In genomic region chr4:86892639-86892965, GRCh38 we compare ENCODE assay signal across 8 cellular contexts. TPM values are rescaled to one million over a fixed set of nuclear protein-coding genes. Genes with fewer than 3 reads are reported as not detected.
DNase-seq lines count a peak whose midpoint lies in the region; ATAC-seq and TF ChIP-seq lines count a peak whose summit lies in the region.

No MANE protein-coding gene starts in this region.

- ATAC-seq in T-cell (replicated peaks in 1 of 4) (peak in 3 of 4 experiments; percentile 22 to 33 (median 30)), gastroesophageal sphincter (no peak), GM21737 (IDR thresholded peaks at IDR 0.05; ENCODE audit: unreplicated experiment) (no peak)

- peak overlapping the region; percentile 71 for H3K4me3 Mint-ChIP-seq in activated naive CD4-positive, alpha-beta T cell treated with anti-CD3 and anti-CD28 coated beads for 36 hours
- peak overlapping the region; percentile 74 to 76 (median 75) for H3K4me3 Mint-ChIP-seq in T-cell

- no peak overlapping the region for H3K27ac Mint-ChIP-seq in activated naive CD4-positive, alpha-beta T cell treated with anti-CD3 and anti-CD28 coated beads for 36 hours
- no peak overlapping the region for H3K27ac Mint-ChIP-seq in T-cell

- no peak for TF ChIP-seq EP300 in gastroesophageal sphincter (IDR thresholded peaks at IDR 0.05)

- TF ChIP-seq POLR2A in gastroesophageal sphincter (IDR thresholded peaks at IDR 0.05): no peak

- intact Hi-C loops in activated naive CD4-positive, alpha-beta T cell treated with anti-CD3 and anti-CD28 coated beads for 36 hours (cut with micrococcal nuclease): loop anchor here (2.0 to 10.0 kb wide), 2 partner anchors 298 to 1748 kb away; partner anchors contain the start of gene PTPN13

- peaks cover 5% of the 10 kb centered on the region for H3K4me1 Mint-ChIP-seq in activated naive CD4-positive, alpha-beta T cell treated with anti-CD3 and anti-CD28 coated beads for 36 hours (ENCODE audit: low read depth)
- peaks cover 6 to 10% (median 7%) of the 10 kb centered on the region in 3 donors for H3K4me1 Mint-ChIP-seq in T-cell

- H3K27ac ChIP-seq in gastroesophageal sphincter (peak overlapping the region in 3 of 4 donors; percentile 59 to 77 (median 65)), skin epidermis (peak overlapping the region; percentile 85 to 99 (median 94))

- H3K9me3 ChIP-seq in gastroesophageal sphincter: no peaks in the 10 kb centered on the region

- DNase-seq in activated naive CD4-positive, alpha-beta T cell treated with anti-CD3 and anti-CD28 coated beads for 36 hours: no peak
- no peak for DNase-seq in activated naive CD4-positive, alpha-beta T cell treated with anti-CD3 and anti-CD28 coated beads, Interleukin-2, amount 50 U/mL, for 16 hours
- DNase-seq in T-cell: peak in 1 of 34 experiments; percentile 6
- DNase-seq in activated effector memory CD4-positive, alpha-beta T cell treated with Interleukin-2 at 50 U/mL for 16 hours: no peak
- DNase-seq in stimulated activated CD4-positive, alpha-beta T cell treated with anti-CD3 and anti-CD28 coated beads, Interleukin-4, amount 100 ng/mL, for 4 hours: no peak

- H3K36me3 Mint-ChIP-seq in activated naive CD4-positive, alpha-beta T cell treated with anti-CD3 and anti-CD28 coated beads for 36 hours (ENCODE audit: low read depth): no peaks in the 10 kb centered on the region
- peaks cover 3% of the 10 kb centered on the region for H3K36me3 Mint-ChIP-seq in T-cell

- no peaks in the 10 kb centered on the region for H3K27me3 ChIP-seq in gastroesophageal sphincter

- peak overlapping the region; percentile 77 to 88 for H3K4me3 ChIP-seq in gastroesophageal sphincter
- H3K4me3 ChIP-seq in skin epidermis: peak overlapping the region; percentile 51 to 79 (median 72)

- H3K27me3 Mint-ChIP-seq in activated naive CD4-positive, alpha-beta T cell treated with anti-CD3 and anti-CD28 coated beads for 36 hours (ENCODE audit: low read depth): peaks cover 22% of the 10 kb centered on the region
- H3K27me3 Mint-ChIP-seq in T-cell: peaks cover 25 to 37% of the 10 kb centered on the region in 2 donors

- 3 to 26% methylated on average over 3 to 7 of the region's 13 CpGs for WGBS in gastroesophageal sphincter (ENCODE audit: low coverage in 1 of 2), 2 donors

- POLR2A ChIA-PET in T-cell (lab: Charles Lee): no interaction called here

- H3K36me3 ChIP-seq in gastroesophageal sphincter: no peaks in the 10 kb centered on the region

- CTCF ChIA-PET in activated naive CD4-positive, alpha-beta T cell treated with anti-CD3 and anti-CD28 coated beads for 36 hours (lab: Charles Lee): interaction anchor here (1.6 to 4.5 kb wide), 2 partner anchors 30 to 394 kb away, joined by 4 to 56 read pairs; no protein-coding TSS in a partner anchor
- CTCF ChIA-PET in T-cell (lab: Charles Lee): interaction anchor here (0.5 to 2.3 kb wide), 8 partner anchors 8 to 397 kb away, joined by 3 to 10 read pairs (median 4); no protein-coding TSS in a partner anchor

- peaks cover 0 to 20% (median 2%) of the 10 kb centered on the region in 3 donors for H3K4me1 ChIP-seq in gastroesophageal sphincter

- TF ChIP-seq CTCF in gastroesophageal sphincter (IDR thresholded peaks at IDR 0.05): no peak

- H3K9me3 Mint-ChIP-seq in activated naive CD4-positive, alpha-beta T cell treated with anti-CD3 and anti-CD28 coated beads for 36 hours: no peaks in the 10 kb centered on the region
- no peaks in the 10 kb centered on the region for H3K9me3 Mint-ChIP-seq in T-cell

RNA-seq across cellular contexts. Expression of gene C4orf36, which starts 0.4 kb away (rescaled TPM):
- total RNA-seq in activated naive CD4-positive, alpha-beta T cell treated with anti-CD3 and anti-CD28 coated beads for 36 hours: under 1 TPM in 1 of 2 experiments, not detected in 1; 0.44 TPM
- total RNA-seq in T-cell: under 1 TPM in 1 of 5 donors, not detected in 4; 0.79 TPM
- total RNA-seq in gastroesophageal sphincter: not detected

RNA-seq across cellular contexts. Expression of gene AFF1, which starts 42.2 kb away (rescaled TPM):
- 10 to 100 TPM; 46.6 to 50.6 TPM for total RNA-seq in activated naive CD4-positive, alpha-beta T cell treated with anti-CD3 and anti-CD28 coated beads for 36 hours
- total RNA-seq in T-cell: 100 to 1,000 TPM in 2 of 5 donors, 10 to 100 TPM in 3; 65.3 to 112 (median 93.4) TPM
- 10 to 100 TPM; 59.7 to 78.1 (median 65.9) TPM for total RNA-seq in gastroesophageal sphincter

RNA-seq across cellular contexts. Expression of gene SLC10A6, which starts 43.4 kb away (rescaled TPM):
- total RNA-seq in activated naive CD4-positive, alpha-beta T cell treated with anti-CD3 and anti-CD28 coated beads for 36 hours: not detected
- total RNA-seq in T-cell (not detected), gastroesophageal sphincter (1 to 10 TPM in 3 of 4 donors, under 1 TPM in 1; 0.35 to 3.3 (median 2.0) TPM)

Comparison
In these comparisons a context has a peak if more than half of its experiments do, and no peak if none do; other contexts are left out.
1. ATAC-seq: peak in T-cell (3 of 4); none in gastroesophageal sphincter (single experiment) and GM21737 (single experiment).